In the genomic region with DNA sequence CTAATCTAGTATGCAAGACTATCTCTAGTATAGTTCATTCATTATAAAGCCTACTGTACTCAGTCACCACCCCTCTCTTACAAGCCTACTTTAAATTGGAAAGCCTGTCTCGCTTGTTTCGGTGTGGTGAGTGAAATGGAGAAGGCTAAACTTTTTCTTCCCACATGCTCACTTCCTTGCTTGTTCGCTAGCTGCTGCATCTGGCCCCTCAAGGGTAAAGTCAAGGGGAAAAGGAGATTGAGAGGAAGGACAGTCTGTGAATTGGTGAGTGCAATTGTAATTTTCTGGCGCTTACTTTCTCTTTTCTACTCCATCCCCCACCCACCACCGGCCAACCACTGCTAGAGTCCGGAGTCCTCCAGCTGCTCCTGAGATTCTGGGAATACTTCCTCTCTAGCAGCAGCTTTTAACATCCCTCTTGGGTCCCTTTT, we compare ENCODE assay signal across 9 cellular contexts. TPM values are rescaled to one million over a fixed set of nuclear protein-coding genes. Genes with fewer than 3 reads are reported as not detected.
DNase-seq lines count a peak whose midpoint lies in the region; ATAC-seq, FAIRE-seq and TF ChIP-seq lines count a peak whose summit lies in the region.
"Had no signal": no experiment of that assay in that cellular context is flagged by ENCODE, and none has a peak within 500 bp of the region (broad histone marks: within the 10 kb centered on the region; RNA-seq: fewer than 3 reads in every experiment).

No MANE protein-coding gene starts in this region.

- no peak for TF ChIP-seq CTCF in kidney (IDR thresholded peaks at IDR 0.05; ENCODE audit: borderline replicate concordance, extremely low read depth, insufficient read depth)
- TF ChIP-seq CTCF in stomach (IDR thresholded peaks at IDR 0.05): no peak
- no peak for TF ChIP-seq CTCF in MM.1S (IDR thresholded peaks at IDR 0.05; ENCODE audit: low read length)

- H3K79me2 ChIP-seq in MM.1S (ENCODE audit: low read length): no peaks in the 10 kb centered on the region

- no peak overlapping the region for H3K27ac ChIP-seq in kidney (ENCODE audit: low read depth in 2 of 2, low read length in 2 of 2)
- H3K27ac ChIP-seq in stomach: peak overlapping the region in 1 of 5 donors; percentile 38
- H3K27ac ChIP-seq in MM.1S (ENCODE audit: low read length): no peak overlapping the region
- H3K27ac ChIP-seq: psoas muscle had no signal

- TF ChIP-seq EP300 in stomach (IDR thresholded peaks at IDR 0.05): no peak

- no peaks in the 10 kb centered on the region for H3K27me3 ChIP-seq in stomach
- H3K27me3 ChIP-seq in MM.1S (replicated peaks; ENCODE audit: insufficient read depth, low read length): no peaks in the 10 kb centered on the region

- peak; percentile 56 for ATAC-seq in GM18505 (IDR thresholded peaks at IDR 0.05; ENCODE audit: unreplicated experiment)
- peak; percentile 61 for ATAC-seq in GM21723 (IDR thresholded peaks at IDR 0.05; ENCODE audit: unreplicated experiment)
- ATAC-seq: psoas muscle had no signal

- H3K36me3 ChIP-seq in kidney (ENCODE audit: control insufficient read depth in 1 of 2, insufficient read depth in 2 of 2, low read length in 2 of 2) (no peaks in the 10 kb centered on the region), stomach (no peaks in the 10 kb centered on the region), MM.1S (replicated peaks; ENCODE audit: insufficient read depth, low read length) (no peaks in the 10 kb centered on the region)

- intact Hi-C loops in kidney (cut with DNase I): no loop called here
- intact Hi-C loops in stomach (cut with DNase I; ENCODE audit: low total_unique reads): no loop called here

- H3K9me3 ChIP-seq in kidney (ENCODE audit: control insufficient read depth in 1 of 2, low read length in 2 of 2): no peaks in the 10 kb centered on the region
- H3K9me3 ChIP-seq in stomach: no peaks in the 10 kb centered on the region
- H3K9me3 ChIP-seq in MM.1S (replicated peaks; ENCODE audit: insufficient read depth, low read length): no peaks in the 10 kb centered on the region
- H3K9me3 ChIP-seq: psoas muscle had no signal

- no peak for FAIRE-seq in kidney (lab: Jason Lieb, UNC)

- H4K20me1 ChIP-seq in MM.1S (ENCODE audit: insufficient read depth, low read length): no peaks in the 10 kb centered on the region

- H3F3A ChIP-seq in MM.1S (ENCODE audit: insufficient read depth, low read length): no peaks in the 10 kb centered on the region

- H3K9ac ChIP-seq in kidney (ENCODE audit: low read length in 2 of 2): peak overlapping the region in 1 of 2 donors; percentile 4
- H3K9ac ChIP-seq in MM.1S (ENCODE audit: low read length): no peak overlapping the region

- H3K4me1 ChIP-seq in kidney (ENCODE audit: control insufficient read depth in 1 of 2, insufficient read depth in 1 of 2, low read depth in 1 of 2, low read length in 2 of 2) (no peaks in the 10 kb centered on the region), stomach (no peaks in the 10 kb centered on the region), MM.1S (ENCODE audit: low read length) (0 out of 2 replicates have a peak, but pooled peaks cover 3% of the 10 kb centered on the region)
- H3K4me1 ChIP-seq: psoas muscle had no signal

- WGBS in stomach, 5 donors: 57 to 69% (median 64%) methylated on average over 6 of the region's 6 CpGs

- no peak overlapping the region for H3K4me2 ChIP-seq in MM.1S (ENCODE audit: low read depth, low read length)

- H3K9me2 ChIP-seq in MM.1S (replicated peaks; ENCODE audit: insufficient read depth, low read length): no peaks in the 10 kb centered on the region

- DNase-seq in MV-4-11 (lab: John Stamatoyannopoulos, UW): peak; percentile 28
- DNase-seq in kidney: no peak
- DNase-seq in NCI-H1930 (lab: John Stamatoyannopoulos, UW): no peak
- no peak for DNase-seq in stomach
- DNase-seq in MM.1S: no peak
- no peak for DNase-seq in NCI-H1694 treated with DMSO at 0.1 percent for 48 hours (lab: John Stamatoyannopoulos, UW)

- H2AFZ ChIP-seq in MM.1S (ENCODE audit: low read length): no peak overlapping the region

- TF ChIP-seq POLR2A in GM18505 (IDR thresholded peaks at IDR 0.05; ENCODE audit: borderline replicate concordance, extremely low read depth, insufficient read depth, insufficient read length) (no peak), stomach (IDR thresholded peaks at IDR 0.05) (no peak)

- peak overlapping the region; percentile 9 to 35 for H3K4me3 ChIP-seq in kidney (ENCODE audit: low read length in 2 of 2)
- no peak overlapping the region for H3K4me3 ChIP-seq in stomach
- H3K4me3 ChIP-seq in MM.1S (ENCODE audit: low read length): no peak overlapping the region
- H3K4me3 ChIP-seq: psoas muscle had no signal

RNA-seq across cellular contexts. Expression of a gene that starts 12.1 kb away (rescaled TPM):
- 33.5 TPM for total RNA-seq in kidney
- 3.1 TPM for polyA plus RNA-seq in kidney (ENCODE audit: insufficient read depth, low read depth, low replicate concordance)
- total RNA-seq in stomach: 10 to 100 TPM; 12.7 to 69.4 (median 27.7) TPM
- 1 to 10 TPM; 2.2 to 4.6 (median 2.6) TPM for polyA plus RNA-seq in stomach

RNA-seq across cellular contexts. Expression of a gene that starts 25.0 kb away (rescaled TPM):
- 1.4 TPM for total RNA-seq in kidney
- not detected for polyA plus RNA-seq in kidney (ENCODE audit: insufficient read depth, low read depth, low replicate concordance)
- 1 to 10 TPM in 1 of 5 donors, not detected in 4; 1.2 TPM for total RNA-seq in stomach
- polyA plus RNA-seq in stomach: not detected

Comparison
In these comparisons a context has a peak if more than half of its experiments do, and no peak if none do; other contexts are left out.
1. H3K4me3 ChIP-seq: peak in kidney (2 of 2); none in stomach (0 of 4) and MM.1S (single experiment).